In genomic region chr22:22955866-22956535, GRCh38 we compare ENCODE assay signal across 9 cellular contexts.
A peak's percentile ranks its signal among the peaks of the same experiment; 100 is the strongest.
DNase-seq lines count a peak whose midpoint lies in the region; ATAC-seq and TF ChIP-seq lines count a peak whose summit lies in the region.
"Had no signal": no experiment of that assay in that cellular context is flagged by ENCODE, and none has a peak within 500 bp of the region (broad histone marks: within the 10 kb centered on the region; RNA-seq: fewer than 3 reads in every experiment).

No MANE protein-coding gene starts in this region.

- no peak overlapping the region for H3K27ac ChIP-seq in GM23338 (ENCODE audit: low read depth)

- peak; percentile 86 for ATAC-seq in GM23338
- peak; percentile 75 to 80 for ATAC-seq in stimulated activated naive B cell treated with anti-CD40 and anti-IgM and Interleukin-4, amounts not matched to agents 10 μg/mL and 1 μg/mL and 100 μg/mL, for 72 hours (replicated peaks)

- no peaks in the 10 kb centered on the region for H3K36me3 Mint-ChIP-seq in GM23338 (ENCODE audit: low read depth)
- H3K36me3 Mint-ChIP-seq in stimulated activated naive B cell treated with anti-CD40 and anti-IgM and Interleukin-4, amounts not matched to agents 10 μg/mL and 1 μg/mL and 100 μg/mL, for 72 hours = peaks cover 0 to 3% of the 10 kb centered on the region in 2 donors

- H4K20me1 ChIP-seq in GM23338 (replicated peaks; ENCODE audit: insufficient read depth) = no peaks in the 10 kb centered on the region

- no peak overlapping the region for H3K4me3 Mint-ChIP-seq in GM23338
- H3K4me3 Mint-ChIP-seq in stimulated activated naive B cell treated with anti-CD40 and anti-IgM and Interleukin-4, amounts not matched to agents 10 μg/mL and 1 μg/mL and 100 μg/mL, for 72 hours = no peak overlapping the region
- H3K4me3 Mint-ChIP-seq: stimulated activated naive CD8-positive, alpha-beta T cell treated with anti-CD3 and anti-CD28 coated beads, Interleukin-15, Interleukin-2, amounts not matched to agents 100 ng/mL and 50 ng/mL, for 24 hours had no signal

- intact Hi-C loops in posterior vena cava (cut with DNase I) = loop anchor here in 1 of 2 donors (5.0 to 10.0 kb wide), 2 partner anchors 101 to 171 kb away; no protein-coding TSS in a partner anchor

- peaks cover 31% of the 10 kb centered on the region for H3K27me3 Mint-ChIP-seq in GM23338 (ENCODE audit: insufficient read depth, low read depth, poor library complexity)
- no peaks in the 10 kb centered on the region for H3K27me3 Mint-ChIP-seq in stimulated activated naive B cell treated with anti-CD40 and anti-IgM and Interleukin-4, amounts not matched to agents 10 μg/mL and 1 μg/mL and 100 μg/mL, for 72 hours

- H2AFZ ChIP-seq in GM23338 = no peak overlapping the region

- peak; percentile 84 for TF ChIP-seq CTCF in AG09319 (IDR thresholded peaks at IDR 0.05; ENCODE audit: low read depth, low read length)
- peak; percentile 75 to 88 for TF ChIP-seq CTCF in GM23338 (conservative IDR thresholded peaks at IDR 0.05; ENCODE audit: low read depth in 2 of 2)

- no peaks in the 10 kb centered on the region for H3K36me3 ChIP-seq in GM23338 (ENCODE audit: insufficient read depth)

- H3K4me3 ChIP-seq in GM23338 = no peak overlapping the region

- peaks cover 2% of the 10 kb centered on the region; the same call in 2 of the 3 replicates for H3K9me3 Mint-ChIP-seq in GM23338
- H3K9me3 Mint-ChIP-seq in stimulated activated naive B cell treated with anti-CD40 and anti-IgM and Interleukin-4, amounts not matched to agents 10 μg/mL and 1 μg/mL and 100 μg/mL, for 72 hours = peaks cover 0 to 4% of the 10 kb centered on the region in 2 donors

- H3K4me1 ChIP-seq in GM23338 (ENCODE audit: insufficient read depth) = 0 out of 2 replicates have a peak, but pooled peaks cover 4% of the 10 kb centered on the region

- H3K9me2 ChIP-seq in GM23338 (ENCODE audit: insufficient read depth) = 0 out of 2 replicates have a peak, but pooled peaks cover 2% of the 10 kb centered on the region

- peak; percentile 29 for DNase-seq in AG09319 (ENCODE audit: extremely low read depth, low read depth)
- peak; percentile 87 for DNase-seq in GM23338 (ENCODE audit: low spot score)
- peak; percentile 26 for DNase-seq in NCI-H82 treated with DMSO at 0.1 percent for 48 hours (lab: John Stamatoyannopoulos, UW; ENCODE audit: unreplicated experiment)
- peak; percentile 20 to 47 for DNase-seq in activated CD8-positive, alpha-beta memory T cell treated with anti-CD3 and anti-CD28 coated beads for 4 hours (ENCODE audit: low read depth in 2 of 2)
- peak; percentile 53 for DNase-seq in epidermal melanocyte (ENCODE audit: insufficient read length, low spot score)
- DNase-seq in mucosa of gallbladder (ENCODE audit: low spot score) = peak; percentile 66
- peak; percentile 61 for DNase-seq in stimulated activated naive B cell treated with anti-CD40 and anti-IgM and Interleukin-4, amounts not matched to agents 10 μg/mL and 1 μg/mL and 100 μg/mL, for 72 hours
- DNase-seq in posterior vena cava (ENCODE audit: low spot score) = no peak

- peaks cover 66% of the 10 kb centered on the region for H3K27me3 ChIP-seq in GM23338 (ENCODE audit: insufficient read depth)

- no peaks in the 10 kb centered on the region for H3F3A ChIP-seq in GM23338 (replicated peaks; ENCODE audit: low read depth)

- H3K27ac Mint-ChIP-seq in GM23338 = no peak overlapping the region
- H3K27ac Mint-ChIP-seq in stimulated activated naive B cell treated with anti-CD40 and anti-IgM and Interleukin-4, amounts not matched to agents 10 μg/mL and 1 μg/mL and 100 μg/mL, for 72 hours = no peak overlapping the region
- H3K27ac Mint-ChIP-seq: stimulated activated naive CD8-positive, alpha-beta T cell treated with anti-CD3 and anti-CD28 coated beads, Interleukin-15, Interleukin-2, amounts not matched to agents 100 ng/mL and 50 ng/mL, for 24 hours had no signal

- H3K4me1 Mint-ChIP-seq in GM23338 = peaks cover 9% of the 10 kb centered on the region; the same call in 2 of the 3 replicates
- peaks cover 33 to 48% of the 10 kb centered on the region in 2 donors for H3K4me1 Mint-ChIP-seq in stimulated activated naive B cell treated with anti-CD40 and anti-IgM and Interleukin-4, amounts not matched to agents 10 μg/mL and 1 μg/mL and 100 μg/mL, for 72 hours

- no peak overlapping the region for H3K4me2 ChIP-seq in GM23338

- H3K79me2 ChIP-seq in GM23338 (replicated peaks; ENCODE audit: insufficient read depth) = no peaks in the 10 kb centered on the region

TF ChIP-seq in GM23338, 12 proteins besides CTCF, POLR2A, EP300 and RAD21 (continues in another document):
- TF ChIP-seq, protein P1, sequence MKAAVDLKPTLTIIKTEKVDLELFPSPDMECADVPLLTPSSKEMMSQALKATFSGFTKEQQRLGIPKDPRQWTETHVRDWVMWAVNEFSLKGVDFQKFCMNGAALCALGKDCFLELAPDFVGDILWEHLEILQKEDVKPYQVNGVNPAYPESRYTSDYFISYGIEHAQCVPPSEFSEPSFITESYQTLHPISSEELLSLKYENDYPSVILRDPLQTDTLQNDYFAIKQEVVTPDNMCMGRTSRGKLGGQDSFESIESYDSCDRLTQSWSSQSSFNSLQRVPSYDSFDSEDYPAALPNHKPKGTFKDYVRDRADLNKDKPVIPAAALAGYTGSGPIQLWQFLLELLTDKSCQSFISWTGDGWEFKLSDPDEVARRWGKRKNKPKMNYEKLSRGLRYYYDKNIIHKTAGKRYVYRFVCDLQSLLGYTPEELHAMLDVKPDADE (IDR thresholded peaks at IDR 0.05) = no peak
- no peak for TF ChIP-seq EZH2 (IDR thresholded peaks at IDR 0.05; ENCODE audit: low read depth, unreplicated experiment)
- TF ChIP-seq JUNB (IDR thresholded peaks at IDR 0.05; ENCODE audit: unreplicated experiment) = no peak
- TF ChIP-seq EZH2phosphoT487 (IDR thresholded peaks at IDR 0.05; ENCODE audit: unreplicated experiment) = no peak
- TF ChIP-seq REST (IDR thresholded peaks at IDR 0.05; ENCODE audit: unreplicated experiment) = no peak
- TF ChIP-seq CREB1 (CRISPR knock-in tag; IDR thresholded peaks at IDR 0.05; ENCODE audit: low read depth) = no peak
- TF ChIP-seq ZNF331 (CRISPR knock-in tag; IDR thresholded peaks at IDR 0.05; ENCODE audit: low read depth) = no peak
- no peak for TF ChIP-seq NANOG (IDR thresholded peaks at IDR 0.05; ENCODE audit: borderline replicate concordance)
- no peak for TF ChIP-seq STAT1 (IDR thresholded peaks at IDR 0.05; ENCODE audit: unreplicated experiment)
- TF ChIP-seq POLR2AphosphoS5 (IDR thresholded peaks at IDR 0.05; ENCODE audit: low read depth) = no peak
- no peak for TF ChIP-seq ZNF114 (CRISPR knock-in tag; IDR thresholded peaks at IDR 0.05)
